1 cellular context compared by ENCODE assay signal in the genomic region with DNA sequence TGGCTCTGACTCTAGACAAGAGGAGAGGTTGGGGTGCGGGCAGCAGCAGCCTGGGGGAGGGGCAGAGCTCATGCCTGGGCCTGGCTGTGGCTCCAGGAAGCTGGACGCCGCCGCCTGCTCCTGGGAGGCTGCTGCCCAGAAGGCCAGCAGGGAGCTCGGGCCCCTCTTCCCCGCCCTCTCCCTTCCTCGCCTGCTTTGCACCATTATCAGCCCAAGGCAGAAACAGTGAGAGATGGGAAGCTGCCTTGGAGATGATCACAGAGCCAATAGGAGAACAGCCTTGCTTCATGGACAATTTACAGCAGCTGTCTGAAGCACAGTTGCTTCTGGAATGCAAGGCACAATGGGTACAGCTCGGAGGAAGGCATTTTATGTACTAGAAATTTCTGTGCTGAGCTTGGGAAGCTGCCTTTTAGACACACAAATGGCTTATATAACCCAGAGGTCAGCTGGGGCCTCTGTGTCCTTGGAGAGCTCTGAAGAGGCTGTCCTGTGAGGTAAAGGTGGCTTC.
TF ChIP-seq lines count a peak whose summit lies in the region.

No MANE protein-coding gene starts in this region.

TF ChIP-seq in H1, 55 proteins besides CTCF, POLR2A, EP300 and RAD21:
- TF ChIP-seq ASH2L (IDR thresholded peaks at IDR 0.05; ENCODE audit: low read length) (no peak), MAFK (IDR thresholded peaks at IDR 0.05; ENCODE audit: low read depth, low read length) (no peak), CBX5 (IDR thresholded peaks at IDR 0.05; ENCODE audit: low read depth, low read length) (no peak), SP2 (IDR thresholded peaks at IDR 0.05; ENCODE audit: low read length) (no peak), SAP30 (IDR thresholded peaks at IDR 0.05; ENCODE audit: insufficient read depth, insufficient replicate concordance, low read length) (no peak), TAF7 (optimal IDR thresholded peaks at IDR 0.05; ENCODE audit: borderline replicate concordance, low read depth, low read length) (peak; percentile 22), KDM5A (IDR thresholded peaks at IDR 0.05; ENCODE audit: low read length) (no peak), TBP (IDR thresholded peaks at IDR 0.05; ENCODE audit: low read depth, low read length) (peak; percentile 93), RFX5 (IDR thresholded peaks at IDR 0.05; ENCODE audit: borderline replicate concordance, low read depth, low read length) (no peak), SP1 (IDR thresholded peaks at IDR 0.05; ENCODE audit: low read depth, low read length) (0 out of 2 replicates have a peak, but pooled peaks have one; percentile 6), CHD2 (IDR thresholded peaks at IDR 0.05; ENCODE audit: low read length) (peak; percentile 23; the same call in 1 of the 2 replicates), YY1 (IDR thresholded peaks at IDR 0.05; ENCODE audit: low read depth, low read length) (no peak), CHD1 (IDR thresholded peaks at IDR 0.05; ENCODE audit: low read depth, low read length) (no peak), JUN (IDR thresholded peaks at IDR 0.05; ENCODE audit: low read depth, low read length) (no peak), CTBP2 (IDR thresholded peaks at IDR 0.05; ENCODE audit: borderline replicate concordance, insufficient read depth, insufficient read length, low read length) (no peak)
- TF ChIP-seq, protein P1, sequence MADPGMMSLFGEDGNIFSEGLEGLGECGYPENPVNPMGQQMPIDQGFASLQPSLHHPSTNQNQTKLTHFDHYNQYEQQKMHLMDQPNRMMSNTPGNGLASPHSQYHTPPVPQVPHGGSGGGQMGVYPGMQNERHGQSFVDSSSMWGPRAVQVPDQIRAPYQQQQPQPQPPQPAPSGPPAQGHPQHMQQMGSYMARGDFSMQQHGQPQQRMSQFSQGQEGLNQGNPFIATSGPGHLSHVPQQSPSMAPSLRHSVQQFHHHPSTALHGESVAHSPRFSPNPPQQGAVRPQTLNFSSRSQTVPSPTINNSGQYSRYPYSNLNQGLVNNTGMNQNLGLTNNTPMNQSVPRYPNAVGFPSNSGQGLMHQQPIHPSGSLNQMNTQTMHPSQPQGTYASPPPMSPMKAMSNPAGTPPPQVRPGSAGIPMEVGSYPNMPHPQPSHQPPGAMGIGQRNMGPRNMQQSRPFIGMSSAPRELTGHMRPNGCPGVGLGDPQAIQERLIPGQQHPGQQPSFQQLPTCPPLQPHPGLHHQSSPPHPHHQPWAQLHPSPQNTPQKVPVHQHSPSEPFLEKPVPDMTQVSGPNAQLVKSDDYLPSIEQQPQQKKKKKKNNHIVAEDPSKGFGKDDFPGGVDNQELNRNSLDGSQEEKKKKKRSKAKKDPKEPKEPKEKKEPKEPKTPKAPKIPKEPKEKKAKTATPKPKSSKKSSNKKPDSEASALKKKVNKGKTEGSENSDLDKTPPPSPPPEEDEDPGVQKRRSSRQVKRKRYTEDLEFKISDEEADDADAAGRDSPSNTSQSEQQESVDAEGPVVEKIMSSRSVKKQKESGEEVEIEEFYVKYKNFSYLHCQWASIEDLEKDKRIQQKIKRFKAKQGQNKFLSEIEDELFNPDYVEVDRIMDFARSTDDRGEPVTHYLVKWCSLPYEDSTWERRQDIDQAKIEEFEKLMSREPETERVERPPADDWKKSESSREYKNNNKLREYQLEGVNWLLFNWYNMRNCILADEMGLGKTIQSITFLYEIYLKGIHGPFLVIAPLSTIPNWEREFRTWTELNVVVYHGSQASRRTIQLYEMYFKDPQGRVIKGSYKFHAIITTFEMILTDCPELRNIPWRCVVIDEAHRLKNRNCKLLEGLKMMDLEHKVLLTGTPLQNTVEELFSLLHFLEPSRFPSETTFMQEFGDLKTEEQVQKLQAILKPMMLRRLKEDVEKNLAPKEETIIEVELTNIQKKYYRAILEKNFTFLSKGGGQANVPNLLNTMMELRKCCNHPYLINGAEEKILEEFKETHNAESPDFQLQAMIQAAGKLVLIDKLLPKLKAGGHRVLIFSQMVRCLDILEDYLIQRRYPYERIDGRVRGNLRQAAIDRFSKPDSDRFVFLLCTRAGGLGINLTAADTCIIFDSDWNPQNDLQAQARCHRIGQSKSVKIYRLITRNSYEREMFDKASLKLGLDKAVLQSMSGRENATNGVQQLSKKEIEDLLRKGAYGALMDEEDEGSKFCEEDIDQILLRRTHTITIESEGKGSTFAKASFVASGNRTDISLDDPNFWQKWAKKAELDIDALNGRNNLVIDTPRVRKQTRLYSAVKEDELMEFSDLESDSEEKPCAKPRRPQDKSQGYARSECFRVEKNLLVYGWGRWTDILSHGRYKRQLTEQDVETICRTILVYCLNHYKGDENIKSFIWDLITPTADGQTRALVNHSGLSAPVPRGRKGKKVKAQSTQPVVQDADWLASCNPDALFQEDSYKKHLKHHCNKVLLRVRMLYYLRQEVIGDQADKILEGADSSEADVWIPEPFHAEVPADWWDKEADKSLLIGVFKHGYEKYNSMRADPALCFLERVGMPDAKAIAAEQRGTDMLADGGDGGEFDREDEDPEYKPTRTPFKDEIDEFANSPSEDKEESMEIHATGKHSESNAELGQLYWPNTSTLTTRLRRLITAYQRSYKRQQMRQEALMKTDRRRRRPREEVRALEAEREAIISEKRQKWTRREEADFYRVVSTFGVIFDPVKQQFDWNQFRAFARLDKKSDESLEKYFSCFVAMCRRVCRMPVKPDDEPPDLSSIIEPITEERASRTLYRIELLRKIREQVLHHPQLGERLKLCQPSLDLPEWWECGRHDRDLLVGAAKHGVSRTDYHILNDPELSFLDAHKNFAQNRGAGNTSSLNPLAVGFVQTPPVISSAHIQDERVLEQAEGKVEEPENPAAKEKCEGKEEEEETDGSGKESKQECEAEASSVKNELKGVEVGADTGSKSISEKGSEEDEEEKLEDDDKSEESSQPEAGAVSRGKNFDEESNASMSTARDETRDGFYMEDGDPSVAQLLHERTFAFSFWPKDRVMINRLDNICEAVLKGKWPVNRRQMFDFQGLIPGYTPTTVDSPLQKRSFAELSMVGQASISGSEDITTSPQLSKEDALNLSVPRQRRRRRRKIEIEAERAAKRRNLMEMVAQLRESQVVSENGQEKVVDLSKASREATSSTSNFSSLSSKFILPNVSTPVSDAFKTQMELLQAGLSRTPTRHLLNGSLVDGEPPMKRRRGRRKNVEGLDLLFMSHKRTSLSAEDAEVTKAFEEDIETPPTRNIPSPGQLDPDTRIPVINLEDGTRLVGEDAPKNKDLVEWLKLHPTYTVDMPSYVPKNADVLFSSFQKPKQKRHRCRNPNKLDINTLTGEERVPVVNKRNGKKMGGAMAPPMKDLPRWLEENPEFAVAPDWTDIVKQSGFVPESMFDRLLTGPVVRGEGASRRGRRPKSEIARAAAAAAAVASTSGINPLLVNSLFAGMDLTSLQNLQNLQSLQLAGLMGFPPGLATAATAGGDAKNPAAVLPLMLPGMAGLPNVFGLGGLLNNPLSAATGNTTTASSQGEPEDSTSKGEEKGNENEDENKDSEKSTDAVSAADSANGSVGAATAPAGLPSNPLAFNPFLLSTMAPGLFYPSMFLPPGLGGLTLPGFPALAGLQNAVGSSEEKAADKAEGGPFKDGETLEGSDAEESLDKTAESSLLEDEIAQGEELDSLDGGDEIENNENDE (IDR thresholded peaks at IDR 0.05; ENCODE audit: insufficient replicate concordance, low read length): no peak
- TF ChIP-seq, protein P2, sequence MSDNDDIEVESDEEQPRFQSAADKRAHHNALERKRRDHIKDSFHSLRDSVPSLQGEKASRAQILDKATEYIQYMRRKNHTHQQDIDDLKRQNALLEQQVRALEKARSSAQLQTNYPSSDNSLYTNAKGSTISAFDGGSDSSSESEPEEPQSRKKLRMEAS (IDR thresholded peaks at IDR 0.05): no peak
